1 cellular context compared by ENCODE assay signal in the genomic region with DNA sequence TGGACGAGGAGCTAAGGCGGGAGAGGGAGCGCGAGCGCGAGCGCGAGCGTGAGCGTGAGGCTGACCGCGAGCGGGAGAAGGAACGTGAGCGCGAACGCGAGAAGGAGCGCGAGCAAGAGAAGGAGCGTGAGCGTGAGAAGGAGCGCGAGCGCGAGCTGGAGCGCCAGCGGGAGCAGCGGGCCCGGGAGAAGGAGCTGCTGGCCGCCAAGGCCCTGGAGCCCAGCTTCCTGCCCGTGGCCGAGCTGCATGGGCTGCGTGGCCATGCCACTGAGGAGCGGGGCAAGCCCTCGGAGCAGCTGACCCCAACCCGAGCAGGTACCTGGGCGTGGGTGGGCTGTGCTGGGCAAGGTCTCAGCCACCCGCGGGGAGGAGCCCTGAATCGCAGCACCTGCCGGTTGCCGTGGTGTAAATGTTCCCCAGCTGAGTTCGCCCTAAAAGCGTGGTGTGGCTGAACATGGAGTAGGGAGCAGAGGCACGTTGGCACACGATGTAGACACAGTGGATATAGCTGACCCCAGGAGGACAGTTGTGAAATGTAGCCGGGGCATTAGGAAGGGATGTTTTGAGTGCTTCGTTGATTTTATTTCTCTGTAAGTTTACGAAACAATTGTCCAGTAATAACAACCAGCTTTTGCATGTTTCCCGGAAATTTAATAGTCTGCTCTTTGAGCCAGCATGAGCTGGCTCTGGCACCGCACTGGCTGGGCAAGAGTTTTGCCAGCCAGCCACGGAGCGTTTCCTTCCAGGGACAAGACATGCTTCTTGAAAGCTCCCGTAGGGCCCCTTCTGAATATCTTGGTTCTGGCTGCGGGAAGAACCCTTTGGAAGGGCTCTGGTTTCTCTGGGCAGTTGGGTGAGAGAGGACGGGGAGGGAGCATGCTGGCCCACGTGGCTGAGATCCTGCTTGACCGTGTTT.
TF ChIP-seq lines count a peak whose summit lies in the region.

No MANE protein-coding gene starts in this region.

TF ChIP-seq in IMR-90, 13 proteins besides CTCF, POLR2A, EP300 and RAD21:
- TF ChIP-seq CHD1 (IDR thresholded peaks at IDR 0.05; ENCODE audit: low read depth, low read length) (no peak), CEBPB (IDR thresholded peaks at IDR 0.05; ENCODE audit: low read depth, low read length) (no peak), RCOR1 (IDR thresholded peaks at IDR 0.05; ENCODE audit: insufficient replicate concordance, low read length) (no peak), MXI1 (IDR thresholded peaks at IDR 0.05; ENCODE audit: borderline replicate concordance, low read depth, low read length) (no peak), BHLHE40 (IDR thresholded peaks at IDR 0.05; ENCODE audit: low read depth, low read length) (no peak), NFE2L2 (IDR thresholded peaks at IDR 0.05; ENCODE audit: low read depth, low read length) (no peak), RFX5 (IDR thresholded peaks at IDR 0.05; ENCODE audit: low read depth, low read length) (no peak), MAFK (IDR thresholded peaks at IDR 0.05; ENCODE audit: low read depth, low read length) (no peak), FOS (IDR thresholded peaks at IDR 0.05; ENCODE audit: low read depth, low read length) (no peak), SMC3 (IDR thresholded peaks at IDR 0.05; ENCODE audit: low read depth, low read length) (no peak), MAZ (IDR thresholded peaks at IDR 0.05; ENCODE audit: borderline replicate concordance, low read depth, low read length) (no peak)
- TF ChIP-seq, protein P1, sequence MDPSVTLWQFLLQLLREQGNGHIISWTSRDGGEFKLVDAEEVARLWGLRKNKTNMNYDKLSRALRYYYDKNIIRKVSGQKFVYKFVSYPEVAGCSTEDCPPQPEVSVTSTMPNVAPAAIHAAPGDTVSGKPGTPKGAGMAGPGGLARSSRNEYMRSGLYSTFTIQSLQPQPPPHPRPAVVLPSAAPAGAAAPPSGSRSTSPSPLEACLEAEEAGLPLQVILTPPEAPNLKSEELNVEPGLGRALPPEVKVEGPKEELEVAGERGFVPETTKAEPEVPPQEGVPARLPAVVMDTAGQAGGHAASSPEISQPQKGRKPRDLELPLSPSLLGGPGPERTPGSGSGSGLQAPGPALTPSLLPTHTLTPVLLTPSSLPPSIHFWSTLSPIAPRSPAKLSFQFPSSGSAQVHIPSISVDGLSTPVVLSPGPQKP (IDR thresholded peaks at IDR 0.05; ENCODE audit: borderline replicate concordance, low read depth, low read length): no peak
- TF ChIP-seq, protein P2, sequence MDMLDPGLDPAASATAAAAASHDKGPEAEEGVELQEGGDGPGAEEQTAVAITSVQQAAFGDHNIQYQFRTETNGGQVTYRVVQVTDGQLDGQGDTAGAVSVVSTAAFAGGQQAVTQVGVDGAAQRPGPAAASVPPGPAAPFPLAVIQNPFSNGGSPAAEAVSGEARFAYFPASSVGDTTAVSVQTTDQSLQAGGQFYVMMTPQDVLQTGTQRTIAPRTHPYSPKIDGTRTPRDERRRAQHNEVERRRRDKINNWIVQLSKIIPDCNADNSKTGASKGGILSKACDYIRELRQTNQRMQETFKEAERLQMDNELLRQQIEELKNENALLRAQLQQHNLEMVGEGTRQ (IDR thresholded peaks at IDR 0.05; ENCODE audit: low read depth, low read length): no peak
